In genomic region chr1:179954494-179955317, GRCh38 we compare ENCODE assay signal across 8 cellular contexts. TPM values are rescaled to one million over a fixed set of nuclear protein-coding genes. Genes with fewer than 3 reads are reported as not detected.
DNase-seq lines count a peak whose midpoint lies in the region; ATAC-seq and TF ChIP-seq lines count a peak whose summit lies in the region.

TSS of gene CEP350 (plus strand) at chr1:179954810. CDS start at chr1:179986182, 31,372 bp downstream.

- H3K27ac ChIP-seq in DND-41 (ENCODE audit: low read length) (peak within 1 kb of the TSS; percentile 91), GM23248 (peak within 1 kb of the TSS; percentile 85), esophagus squamous epithelium (peak within 1 kb of the TSS; percentile 95 to 98 (median 96))

- H3K4me1 ChIP-seq in DND-41 (ENCODE audit: insufficient read depth, low read length) = peaks cover 46% of the 10 kb centered on the region
- H3K4me1 ChIP-seq in GM23248 (ENCODE audit: insufficient read depth) = peaks cover 26% of the 10 kb centered on the region
- peaks cover 5 to 49% (median 18%) of the 10 kb centered on the region in 3 donors for H3K4me1 ChIP-seq in esophagus squamous epithelium

- H3K27ac Mint-ChIP-seq in activated T-helper 1 cell treated with anti-CD3 and anti-CD28 coated beads, Interleukin-12 subunit alpha, Interleukin-12 subunit beta, Interleukin-2, Interleukin-4 antibody, amounts not matched to agents 30 ng/mL and 10 ng/mL and 1 ng/mL, durations not matched to agents 14 hours and 24 hours and 36 hours = peak within 1 kb of the TSS; percentile 94

- 1% methylated on average over 67 to 73 of the region's 73 CpGs for WGBS in GM23248 (ENCODE audit: low coverage in 1 of 2, low lambda C conversion rate in 2 of 2, missing lambda C conversion rate in 2 of 2), 2 experiments
- 0% methylated on average over 16 of the region's 73 CpGs for WGBS in esophagus squamous epithelium, 2 donors

- in situ Hi-C loops in GM23248 (cut with MboI) = no loop called here

- H2AFZ ChIP-seq in DND-41 (ENCODE audit: low read depth, low read length) (peak within 1 kb of the TSS; percentile 83), GM23248 (peak within 1 kb of the TSS; percentile 99)

- peak within 1 kb of the TSS; percentile 79 for H3K4me2 ChIP-seq in DND-41 (ENCODE audit: insufficient read depth, low read length)
- peak within 1 kb of the TSS; percentile 93 for H3K4me2 ChIP-seq in GM23248 (ENCODE audit: unreplicated experiment)

- H3K9me3 Mint-ChIP-seq in activated T-helper 1 cell treated with anti-CD3 and anti-CD28 coated beads, Interleukin-12 subunit alpha, Interleukin-12 subunit beta, Interleukin-2, Interleukin-4 antibody, amounts not matched to agents 30 ng/mL and 10 ng/mL and 1 ng/mL, durations not matched to agents 14 hours and 24 hours and 36 hours = no peaks in the 10 kb centered on the region

- H3K36me3 ChIP-seq in DND-41 (ENCODE audit: insufficient read depth, low read length) (no peaks in the 10 kb centered on the region; the same call in 1 of the 2 replicates), GM23248 (ENCODE audit: low read depth) (no peaks in the 10 kb centered on the region), esophagus squamous epithelium (no peaks in the 10 kb centered on the region)

- H3K36me3 Mint-ChIP-seq in activated T-helper 1 cell treated with anti-CD3 and anti-CD28 coated beads, Interleukin-12 subunit alpha, Interleukin-12 subunit beta, Interleukin-2, Interleukin-4 antibody, amounts not matched to agents 30 ng/mL and 10 ng/mL and 1 ng/mL, durations not matched to agents 14 hours and 24 hours and 36 hours (ENCODE audit: low read depth) = no peaks in the 10 kb centered on the region

- ATAC-seq in DND-41 (ENCODE audit: insufficient read depth, low read depth) = peak; percentile 90

- TF ChIP-seq CTCF in DND-41 (IDR thresholded peaks at IDR 0.05; ENCODE audit: borderline replicate concordance, extremely low read depth, low read length, poor library complexity, severe bottlenecking) (peak; percentile 13), esophagus squamous epithelium (IDR thresholded peaks at IDR 0.05) (peak in 1 of 6 experiments; percentile 17)

- H3K4me3 Mint-ChIP-seq in activated T-helper 1 cell treated with anti-CD3 and anti-CD28 coated beads, Interleukin-12 subunit alpha, Interleukin-12 subunit beta, Interleukin-2, Interleukin-4 antibody, amounts not matched to agents 30 ng/mL and 10 ng/mL and 1 ng/mL, durations not matched to agents 14 hours and 24 hours and 36 hours = peak within 1 kb of the TSS; percentile 94

- no peaks in the 10 kb centered on the region for H3K27me3 Mint-ChIP-seq in activated T-helper 1 cell treated with anti-CD3 and anti-CD28 coated beads, Interleukin-12 subunit alpha, Interleukin-12 subunit beta, Interleukin-2, Interleukin-4 antibody, amounts not matched to agents 30 ng/mL and 10 ng/mL and 1 ng/mL, durations not matched to agents 14 hours and 24 hours and 36 hours (ENCODE audit: insufficient read depth)

- peaks cover 51% of the 10 kb centered on the region for H3K79me2 ChIP-seq in DND-41 (ENCODE audit: insufficient read depth, low read length)
- H3K79me2 ChIP-seq in GM23248 (ENCODE audit: insufficient read depth) = peaks cover 58% of the 10 kb centered on the region

- H3K9me2 ChIP-seq in GM23248 (ENCODE audit: insufficient read depth) = no peaks in the 10 kb centered on the region

- H3K9me3 ChIP-seq in DND-41 (ENCODE audit: insufficient read depth, low read length, severe bottlenecking) = no peaks in the 10 kb centered on the region
- H3K9me3 ChIP-seq in GM23248 (ENCODE audit: low read depth) = no peaks in the 10 kb centered on the region
- no peaks in the 10 kb centered on the region for H3K9me3 ChIP-seq in esophagus squamous epithelium

- H3F3A ChIP-seq in GM23248 (ENCODE audit: insufficient read depth) = peaks cover 17% of the 10 kb centered on the region

- peaks cover 50% of the 10 kb centered on the region for H3K4me1 Mint-ChIP-seq in activated T-helper 1 cell treated with anti-CD3 and anti-CD28 coated beads, Interleukin-12 subunit alpha, Interleukin-12 subunit beta, Interleukin-2, Interleukin-4 antibody, amounts not matched to agents 30 ng/mL and 10 ng/mL and 1 ng/mL, durations not matched to agents 14 hours and 24 hours and 36 hours (ENCODE audit: low read depth)

- intact Hi-C loops in activated T-helper 1 cell treated with anti-CD3 and anti-CD28 coated beads, Interleukin-12 subunit alpha, Interleukin-12 subunit beta, Interleukin-2, Interleukin-4 antibody, amounts not matched to agents 30 ng/mL and 10 ng/mL and 1 ng/mL, durations not matched to agents 14 hours and 24 hours and 36 hours (cut with micrococcal nuclease) = loop anchor here (1.0 to 10.0 kb wide), 13 partner anchors 36 to 1230 kb away; partner anchors contain the start of genes ACBD6, AXDND1, FAM20B and RALGPS2
- intact Hi-C loops in esophagus squamous epithelium (cut with DNase I) = loop anchor here (10.0 kb wide), 1 partner anchor 60 kb away; no protein-coding TSS in a partner anchor

- H3K27me3 ChIP-seq in DND-41 (ENCODE audit: insufficient read depth, low read length, poor library complexity) (no peaks in the 10 kb centered on the region), GM23248 (replicated peaks; ENCODE audit: insufficient read depth) (no peaks in the 10 kb centered on the region), esophagus squamous epithelium (no peaks in the 10 kb centered on the region)

- peak within 1 kb of the TSS; percentile 91 to 96 for H3K4me3 ChIP-seq in DND-41 (ENCODE audit: low read depth in 1 of 2, low read length in 2 of 2)
- peak within 1 kb of the TSS; percentile 96 for H3K4me3 ChIP-seq in GM23248
- H3K4me3 ChIP-seq in esophagus squamous epithelium = peak within 1 kb of the TSS; percentile 65 to 95 (median 90)

- H3K9ac ChIP-seq in DND-41 (ENCODE audit: low read depth, low read length) (peak within 1 kb of the TSS; percentile 91), GM23248 (peak within 1 kb of the TSS; percentile 93)

- TF ChIP-seq POLR2A in esophagus squamous epithelium (IDR thresholded peaks at IDR 0.05) = peak in 3 of 4 donors; percentile 52 to 92 (median 73)

- DNase-seq in DND-41 = peak; percentile 99
- DNase-seq in GM23248 = peak; percentile 99
- DNase-seq in Kasumi-1 (lab: John Stamatoyannopoulos, UW) = peak; percentile 99
- peak; percentile 99 for DNase-seq in RPMI7951 (ENCODE audit: low read depth)
- DNase-seq in activated T-helper 1 cell treated with anti-CD3 and anti-CD28 coated beads, Interleukin-12 subunit alpha, Interleukin-12 subunit beta, Interleukin-2, Interleukin-4 antibody, amounts not matched to agents 30 ng/mL and 10 ng/mL and 1 ng/mL, durations not matched to agents 14 hours and 24 hours and 36 hours (ENCODE audit: low spot score) = peak; percentile 96
- DNase-seq in esophagus squamous epithelium (lab: John Stamatoyannopoulos, UW) = peak; percentile 90
- DNase-seq in myocyte (ENCODE audit: low read depth) = peak; percentile 100
- peak; percentile 90 to 97 for DNase-seq in stimulated activated CD8-positive, alpha-beta memory T cell treated with anti-CD3 and anti-CD28 coated beads, Interleukin-7, amount 100 ng/mL, for 48 hours (ENCODE audit: extremely low read depth in 1 of 2, low read depth in 1 of 2)

- peaks cover 23% of the 10 kb centered on the region for H4K20me1 ChIP-seq in DND-41 (ENCODE audit: insufficient read depth, low read length)
- H4K20me1 ChIP-seq in GM23248 (ENCODE audit: insufficient read depth) = peaks cover 7% of the 10 kb centered on the region; the same call in 1 of the 2 replicates

RNA-seq across cellular contexts. Expression of gene CEP350, which starts in this region (rescaled TPM):
- 29.7 and 81.3 TPM in 2 replicates for total RNA-seq in GM23248 (2014; rRNA removed; shearing (Covaris generic))
- polyA plus RNA-seq in GM23248 (2016; fragmentation: Nextera tagmentation; extraction: Ambion mirVana) = 13.8 and 14.9 TPM in 2 replicates
- 33.3 and 41.6 TPM in 2 replicates for total RNA-seq in RPMI7951 (2014; rRNA removed; shearing (Covaris generic))
- total RNA-seq in activated T-helper 1 cell treated with anti-CD3 and anti-CD28 coated beads, Interleukin-12 subunit alpha, Interleukin-12 subunit beta, Interleukin-2, Interleukin-4 antibody, amounts not matched to agents 30 ng/mL and 10 ng/mL and 1 ng/mL, durations not matched to agents 14 hours and 24 hours and 36 hours = 44.6 and 51.6 TPM in 2 replicates
- total RNA-seq in esophagus squamous epithelium (10 to 100 TPM; 31.1 to 66.9 (median 45.2) TPM), myocyte (40.3 and 58.0 TPM in 2 replicates)
- polyA plus RNA-seq in myocyte (2012) = 4.5 TPM

Comparison
In these comparisons a context has a peak if more than half of its experiments do, and no peak if none do; other contexts are left out.
1. Peak in every context shown above with its lines: DNase-seq, ATAC-seq, H3K4me3 ChIP-seq and H3K27ac ChIP-seq.